ENCODE assay signal across 9 cellular contexts in genomic region chr9:104780796-104781395, GRCh38. TPM values are rescaled to one million over a fixed set of nuclear protein-coding genes. Genes with fewer than 3 reads are reported as not detected.
A peak's percentile ranks its signal among the peaks of the same experiment; 100 is the strongest.
DNase-seq lines count a peak whose midpoint lies in the region; ATAC-seq and TF ChIP-seq lines count a peak whose summit lies in the region.
"Had no signal": no experiment of that assay in that cellular context is flagged by ENCODE, and none has a peak within 500 bp of the region (broad histone marks: within the 10 kb centered on the region; RNA-seq: fewer than 3 reads in every experiment).

No MANE protein-coding gene starts in this region.

- DNase-seq in AG04450 (ENCODE audit: low read depth, low spot score) (no peak), LoVo (ENCODE audit: low spot score) (peak; percentile 31), astrocyte of the hippocampus (ENCODE audit: low read depth, low spot score) (peak; percentile 43), midbrain (lab: John Stamatoyannopoulos, UW) (peak; percentile 39), left lobe of liver (ENCODE audit: low spot score) (no peak), NCI-H1048 (lab: John Stamatoyannopoulos, UW) (no peak)

- POLR2A ChIA-PET in AG04450 (lab: Yijun Ruan, JAX) = no interaction called here

- H3K27me3 ChIP-seq in AG04450 (ENCODE audit: control insufficient read depth, insufficient read depth, low read length) = no peaks in the 10 kb centered on the region

- peak; percentile 32 for ATAC-seq in GM18508 (IDR thresholded peaks at IDR 0.05; ENCODE audit: insufficient read depth, unreplicated experiment)
- no peak for ATAC-seq in esophagus mucosa
- ATAC-seq in left lobe of liver = no peak

- CTCF ChIA-PET in AG04450 (lab: Charles Lee) = interaction anchor here (0.7 to 1.8 kb wide), 6 partner anchors 16 to 636 kb away, joined by 3 to 4 read pairs (median 4); no protein-coding TSS in a partner anchor

- H3K4me3 ChIP-seq in AG04450 (ENCODE audit: low read depth, low read length) = no peak overlapping the region
- H3K4me3 ChIP-seq: HAP-1 had no signal

- H3K27ac ChIP-seq in AG04450 (ENCODE audit: low read depth, low read length) = no peak overlapping the region

- peak; percentile 54 for TF ChIP-seq CTCF in AG04450 (IDR thresholded peaks at IDR 0.05; ENCODE audit: low read depth, low read length)

- no peaks in the 10 kb centered on the region for H3K9me3 ChIP-seq in AG04450 (ENCODE audit: control insufficient read depth, insufficient read depth, low read length)
- H3K9me3 ChIP-seq: HAP-1 had no signal

RNA-seq across cellular contexts. Expression of gene NIPSNAP3B, which starts 17.0 kb away (rescaled TPM):
- 1.4 and 1.8 TPM in 2 replicates for polyA plus RNA-seq in AG04450 (2011; rRNA removed)
- polyA minus RNA-seq in AG04450 (2011; rRNA and poly(A)+ RNA removed) = 0.43 and 0.64 TPM in 2 replicates
- total RNA-seq in esophagus mucosa = 0.76 TPM
- 0.28 TPM for total RNA-seq in left lobe of liver

RNA-seq across cellular contexts. Expression of gene NIPSNAP3A, which starts 33.4 kb away (rescaled TPM):
- polyA plus RNA-seq in AG04450 (2011; rRNA removed) = 30.5 and 42.5 TPM in 2 replicates
- polyA minus RNA-seq in AG04450 (2011; rRNA and poly(A)+ RNA removed) = 6.4 and 8.6 TPM in 2 replicates
- total RNA-seq in esophagus mucosa = 22.9 TPM
- 18.4 TPM for total RNA-seq in left lobe of liver

Comparison
In these comparisons a context has a peak if more than half of its experiments do, and no peak if none do; other contexts are left out.
1. DNase-seq: peak in LoVo (single experiment), astrocyte of the hippocampus (single experiment) and midbrain (single experiment); none in AG04450 (single experiment), left lobe of liver (single experiment) and NCI-H1048 (single experiment).